9 cellular contexts compared by ENCODE assay signal in genomic region chrX:57595381-57595811, GRCh38. TPM values are rescaled to one million over a fixed set of nuclear protein-coding genes. Genes with fewer than 3 reads are reported as not detected.
DNase-seq lines count a peak whose midpoint lies in the region; TF ChIP-seq lines count a peak whose summit lies in the region.
"Had no signal": no experiment of that assay in that cellular context is flagged by ENCODE, and none has a peak within 500 bp of the region (broad histone marks: within the 10 kb centered on the region; RNA-seq: fewer than 3 reads in every experiment).

No MANE protein-coding gene starts in this region.

- peak; percentile 31 for DNase-seq in GM03348 (ENCODE audit: low spot score)
- peak; percentile 63 for DNase-seq in RPMI7951 (ENCODE audit: low read depth)
- no peak for DNase-seq in epithelial cell of proximal tubule (ENCODE audit: low read depth)
- DNase-seq in progenitor cell of endocrine pancreas (ENCODE audit: low spot score, unreplicated experiment) = no peak
- DNase-seq in HUDEP-2 (lab: John Stamatoyannopoulos, UW; ENCODE audit: unreplicated experiment in 76 of 76) = no peak
- no peak for DNase-seq in NCI-H1694 (lab: John Stamatoyannopoulos, UW)
- DNase-seq in NCI-H1105 (lab: John Stamatoyannopoulos, UW) = no peak
- DNase-seq in NCI-H774 (lab: John Stamatoyannopoulos, UW) = no peak
- DNase-seq: retina had no signal

- peak overlapping the region; percentile 24 for H3K4me3 Mint-ChIP-seq in progenitor cell of endocrine pancreas (ENCODE audit: low read depth)

- peaks cover 6% of the 10 kb centered on the region for H3K36me3 Mint-ChIP-seq in progenitor cell of endocrine pancreas (ENCODE audit: insufficient read depth)

- TF ChIP-seq CTCF in epithelial cell of proximal tubule (conservative IDR thresholded peaks at IDR 0.05; ENCODE audit: low read depth, low read length) (no peak), progenitor cell of endocrine pancreas (IDR thresholded peaks at IDR 0.05; ENCODE audit: unreplicated experiment) (no peak)

- H3K4me1 Mint-ChIP-seq in progenitor cell of endocrine pancreas (ENCODE audit: low read depth) = peaks cover 30% of the 10 kb centered on the region

- H3K27ac Mint-ChIP-seq in progenitor cell of endocrine pancreas = no peak overlapping the region

- no peaks in the 10 kb centered on the region for H3K27me3 Mint-ChIP-seq in progenitor cell of endocrine pancreas

- H3K4me3 ChIP-seq in epithelial cell of proximal tubule (ENCODE audit: low read depth, low read length) = peak overlapping the region; percentile 0

- peaks cover 9% of the 10 kb centered on the region for H3K9me3 Mint-ChIP-seq in progenitor cell of endocrine pancreas (ENCODE audit: low read depth)

RNA-seq across cellular contexts. Expression of gene ZXDB, which starts 3.6 kb away (rescaled TPM):
- total RNA-seq in RPMI7951 (2014; rRNA removed; shearing (Covaris generic)) = 5.1 and 5.2 TPM in 2 replicates
- total RNA-seq in epithelial cell of proximal tubule = 5.1 and 5.2 TPM in 2 replicates
- total RNA-seq in progenitor cell of endocrine pancreas = 7.9 and 8.0 TPM in 2 replicates

Comparison
In these comparisons a context has a peak if more than half of its experiments do, and no peak if none do; other contexts are left out.
1. DNase-seq: peak in GM03348 (single experiment) and RPMI7951 (single experiment); none in epithelial cell of proximal tubule (single experiment), progenitor cell of endocrine pancreas (single experiment), HUDEP-2 (0 of 76), NCI-H1694 (single experiment), NCI-H1105 (single experiment) and NCI-H774 (single experiment).